26 cellular contexts compared by ENCODE assay signal in the genomic region with DNA sequence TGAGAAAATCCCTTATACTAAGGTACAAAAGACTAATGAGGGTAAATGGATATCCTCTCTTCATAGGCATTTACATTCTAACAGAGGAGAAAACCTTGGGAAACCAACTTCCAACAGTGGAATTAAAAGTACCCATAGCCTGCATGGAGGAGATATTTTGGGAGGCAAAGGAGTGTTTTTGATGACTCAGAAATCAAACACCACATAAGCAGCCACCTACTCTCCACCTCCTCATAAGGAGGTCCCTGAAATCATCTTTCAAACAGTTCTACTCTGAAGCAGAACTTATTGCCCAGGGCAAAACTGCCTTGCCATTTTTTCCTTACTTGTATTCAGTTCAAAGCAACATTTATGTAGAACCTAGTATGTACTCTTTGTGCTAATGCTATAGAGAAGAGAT.
"Had no signal": no experiment of that assay in that cellular context is flagged by ENCODE, and none has a peak within 500 bp of the region (broad histone marks: within the 10 kb centered on the region; RNA-seq: fewer than 3 reads in every experiment).

No MANE protein-coding gene starts in this region.

- H3K36me3 ChIP-seq: left lung, neural progenitor cell, neutrophil, right lobe of liver, stomach, suprapubic skin, thoracic aorta, tibial artery, upper lobe of right lung had no signal

- H3K4me1 ChIP-seq: left lung, parathyroid adenoma, stomach, suprapubic skin, tibial artery, upper lobe of right lung had no signal

- H3K4me3 ChIP-seq: left lung, lung, neural progenitor cell, right lobe of liver, skin epidermis, stomach, suprapubic skin, thoracic aorta, tibial artery, upper lobe of right lung had no signal

- ATAC-seq: left colon; left lung; natural killer cell; right lobe of liver; stimulated activated naive B cell treated with anti-CD40 and anti-IgM and Interleukin-4, amounts not matched to agents 10 μg/mL and 1 μg/mL and 100 μg/mL, for 72 hours; stimulated activated naive CD8-positive, alpha-beta T cell treated with anti-CD3 and anti-CD28 coated beads, Interleukin-15, Interleukin-2, amounts not matched to agents 100 U/mL and 50 U/mL, for 24 hours; upper lobe of right lung had no signal

- H3K27me3 ChIP-seq: left lung, neural progenitor cell, neutrophil, right lobe of liver, stomach, suprapubic skin, tibial artery, upper lobe of right lung had no signal

- H3K27ac ChIP-seq: left lung, neural progenitor cell, neutrophil, parathyroid adenoma, right lobe of liver, skin epidermis, stomach, suprapubic skin, thoracic aorta, tibial artery, upper lobe of right lung had no signal

- DNase-seq: immature natural killer cell; kidney; left colon; left lung; mesendoderm; naive B cell; natural killer cell; nephron progenitor cell; occipital lobe; right lobe of liver; stimulated activated CD4-positive, alpha-beta T cell treated with anti-CD3 and anti-CD28 coated beads, Interleukin-12 subunit alpha, Interleukin-12 subunit beta, amount 100 ng/mL, for 4 hours; stimulated activated CD4-positive, alpha-beta T cell treated with anti-CD3 and anti-CD28 coated beads, Interleukin-15, amount 100 ng/mL, for 24 hours; stimulated activated CD4-positive, alpha-beta T cell treated with anti-CD3 and anti-CD28 coated beads, Interleukin-2, amount 100 ng/mL, for 24 hours; stimulated activated CD4-positive, alpha-beta T cell treated with anti-CD3 and anti-CD28 coated beads, Interleukin-4, amount 100 ng/mL, for 1 hour; stimulated activated naive B cell treated with anti-CD40 and anti-IgM and Interleukin-4, amounts not matched to agents 10 μg/mL and 1 μg/mL and 100 μg/mL, for 72 hours; stimulated activated naive CD8-positive, alpha-beta T cell treated with anti-CD3 and anti-CD28 coated beads, Interleukin-15, Interleukin-2, amounts not matched to agents 100 U/mL and 50 U/mL, for 24 hours; stomach; tibial artery; upper lobe of right lung had no signal

- H3K9me3 ChIP-seq: neutrophil, right lobe of liver, upper lobe of right lung had no signal
